19 cellular contexts compared by ENCODE assay signal in genomic region chr5:95042040-95042439, GRCh38.
DNase-seq lines count a peak whose midpoint lies in the region; ATAC-seq and TF ChIP-seq lines count a peak whose summit lies in the region.
"Had no signal": no experiment of that assay in that cellular context is flagged by ENCODE, and none has a peak within 500 bp of the region (broad histone marks: within the 10 kb centered on the region; RNA-seq: fewer than 3 reads in every experiment).

No MANE protein-coding gene starts in this region.

- intact Hi-C loops in lower lobe of right lung (cut with DNase I) = no loop called here

- H3K4me1 ChIP-seq in HEK293 (ENCODE audit: control insufficient read depth, insufficient read depth, low read length) (peaks cover 7% of the 10 kb centered on the region; the same call in 1 of the 2 replicates), lower lobe of right lung (peaks cover 26% of the 10 kb centered on the region)

- H3K9me3 ChIP-seq in HEK293 (ENCODE audit: control insufficient read depth, insufficient read depth, low read depth, low read length) (no peaks in the 10 kb centered on the region), lower lobe of right lung (no peaks in the 10 kb centered on the region)
- H3K9me3 ChIP-seq: transverse colon had no signal

- peak; percentile 69 to 75 for ATAC-seq in lower lobe of right lung
- ATAC-seq: activated naive CD8-positive, alpha-beta T cell treated with anti-CD3 and anti-CD28 coated beads, Interleukin-2, amount 50 U/mL, for 24 hours; heart right ventricle had no signal

- H3K36me3 ChIP-seq in HEK293 (ENCODE audit: control insufficient read depth in 2 of 2, insufficient read depth in 1 of 2, low read length in 2 of 2) = no peaks in the 10 kb centered on the region
- H3K36me3 ChIP-seq in lower lobe of right lung = no peaks in the 10 kb centered on the region
- H3K36me3 ChIP-seq: heart right ventricle, stomach, transverse colon had no signal

- H3K27ac ChIP-seq in HEK293 (ENCODE audit: extremely low read depth, low read depth, low read length) = no peak overlapping the region
- H3K27ac ChIP-seq in lower lobe of right lung = no peak overlapping the region
- H3K27ac ChIP-seq: epithelial cell of prostate, heart right ventricle, transverse colon had no signal

- CTCF ChIA-PET in HEK293 (lab: Yijun Ruan, JAX) = interaction anchor here (0.6 kb wide), 1 partner anchor 192 kb away, joined by 6 read pairs; no protein-coding TSS in a partner anchor

- H3K27me3 ChIP-seq in lower lobe of right lung (ENCODE audit: low read depth) = no peaks in the 10 kb centered on the region
- H3K27me3 ChIP-seq: heart right ventricle, stomach, transverse colon had no signal

- TF ChIP-seq CTCF in HEK293 (tag by site-specific recombination; IDR thresholded peaks at IDR 0.05) (no peak), lower lobe of right lung (IDR thresholded peaks at IDR 0.05) (no peak)

- DNase-seq in NCI-H1930 (lab: John Stamatoyannopoulos, UW) (peak; percentile 39 to 41), NCI-H748 treated with DMSO at 0.1 percent for 48 hours (lab: John Stamatoyannopoulos, UW) (peak; percentile 85), lower lobe of right lung (no peak), SW480 (ENCODE audit: low spot score) (no peak), kidney tubule cell (ENCODE audit: low spot score) (no peak), DMS114 treated with DMSO at 0.1 percent for 48 hours (lab: John Stamatoyannopoulos, UW; ENCODE audit: unreplicated experiment) (no peak)
- DNase-seq: activated gamma-delta T cell; activated naive CD8-positive, alpha-beta T cell treated with anti-CD3 and anti-CD28 coated beads, Interleukin-2, amount 50 U/mL, for 24 hours; activated T-cell treated with anti-CD3 and anti-CD28 coated beads, Interleukin-2, amount 50 U/mL, for 1 hour; CD4-positive, CD25-positive, alpha-beta regulatory T cell; cerebellar nuclear complex; GF-D8; heart right ventricle; KG1; mesenchymal stem cell; stomach; transverse colon had no signal

- H3K4me3 ChIP-seq in HEK293 (ENCODE audit: low read depth, low read length) = no peak overlapping the region
- no peak overlapping the region for H3K4me3 ChIP-seq in lower lobe of right lung
- H3K4me3 ChIP-seq: heart right ventricle, stomach, transverse colon had no signal

- POLR2A ChIA-PET in HEK293 (lab: Yijun Ruan, JAX) = no interaction called here

TF ChIP-seq in HEK293, 187 proteins besides CTCF, POLR2A, EP300 and RAD21 (continues in another document):
- TF ChIP-seq GLIS1 (tag by site-specific recombination; IDR thresholded peaks at IDR 0.05) (peak; percentile 60), ZNF416 (tag by site-specific recombination; IDR thresholded peaks at IDR 0.05) (no peak), ZNF514 (tag by site-specific recombination; IDR thresholded peaks at IDR 0.05) (no peak), ZNF311 (tag by site-specific recombination; IDR thresholded peaks at IDR 0.05; ENCODE audit: borderline replicate concordance) (no peak), ZNF707 (tag by site-specific recombination; IDR thresholded peaks at IDR 0.05) (no peak), ZNF266 (tag by site-specific recombination; IDR thresholded peaks at IDR 0.05; ENCODE audit: low read depth) (no peak), ZNF354C (tag by site-specific recombination; IDR thresholded peaks at IDR 0.05; ENCODE audit: borderline replicate concordance, low read depth) (no peak), ZNF596 (tag by site-specific recombination; IDR thresholded peaks at IDR 0.05) (no peak), KLF7 (tag by site-specific recombination; IDR thresholded peaks at IDR 0.05; ENCODE audit: borderline replicate concordance) (no peak), ZNF48 (tag by site-specific recombination; IDR thresholded peaks at IDR 0.05) (no peak), ZSCAN23 (tag by site-specific recombination; IDR thresholded peaks at IDR 0.05) (no peak), ZFHX2 (tag by site-specific recombination; conservative IDR thresholded peaks at IDR 0.05) (no peak), ZNF169 (tag by site-specific recombination; IDR thresholded peaks at IDR 0.05) (no peak), SP3 (tag by site-specific recombination; IDR thresholded peaks at IDR 0.05) (no peak), YY1 (tag by site-specific recombination; IDR thresholded peaks at IDR 0.05) (no peak), ZNF26 (tag by site-specific recombination; IDR thresholded peaks at IDR 0.05) (no peak), ZNF830 (tag by site-specific recombination; IDR thresholded peaks at IDR 0.05; ENCODE audit: low read depth) (no peak), SCRT1 (tag by site-specific recombination; IDR thresholded peaks at IDR 0.05; ENCODE audit: borderline replicate concordance) (no peak), ZNF155 (tag by site-specific recombination; IDR thresholded peaks at IDR 0.05) (no peak), ZBTB8A (tag by site-specific recombination; IDR thresholded peaks at IDR 0.05) (0 out of 2 replicates have a peak, but pooled peaks have one; percentile 24), PBX3 (CRISPR knock-in tag; IDR thresholded peaks at IDR 0.05) (no peak), ZNF692 (tag by site-specific recombination; IDR thresholded peaks at IDR 0.05) (0 out of 2 replicates have a peak, but pooled peaks have one; percentile 39), ZNF423 (tag by site-specific recombination; IDR thresholded peaks at IDR 0.05) (no peak), ZNF660 (tag by site-specific recombination; IDR thresholded peaks at IDR 0.05) (no peak), KLF10 (tag by site-specific recombination; IDR thresholded peaks at IDR 0.05) (0 out of 2 replicates have a peak, but pooled peaks have one; percentile 23), ZNF146 (tag by site-specific recombination; IDR thresholded peaks at IDR 0.05) (no peak), OSR2 (tag by site-specific recombination; IDR thresholded peaks at IDR 0.05) (peak; percentile 89), ZSCAN16 (tag by site-specific recombination; IDR thresholded peaks at IDR 0.05) (no peak), WT1 (tag by site-specific recombination; IDR thresholded peaks at IDR 0.05) (peak; percentile 66), ZNF792 (tag by site-specific recombination; IDR thresholded peaks at IDR 0.05) (no peak), ZNF843 (tag by site-specific recombination; IDR thresholded peaks at IDR 0.05) (peak; percentile 81), KLF1 (tag by site-specific recombination; IDR thresholded peaks at IDR 0.05) (no peak), ZNF114 (tag by site-specific recombination; IDR thresholded peaks at IDR 0.05) (no peak), ZNF184 (tag by site-specific recombination; IDR thresholded peaks at IDR 0.05) (peak; percentile 28; the same call in 1 of the 2 replicates), ZNF433 (tag by site-specific recombination; IDR thresholded peaks at IDR 0.05; ENCODE audit: low read depth) (no peak), ZNF398 (tag by site-specific recombination; IDR thresholded peaks at IDR 0.05) (peak; percentile 30; the same call in 1 of the 2 replicates)

Comparison
In these comparisons a context has a peak if more than half of its experiments do, and no peak if none do; other contexts are left out.
1. DNase-seq: peak in NCI-H1930 (2 of 2) and NCI-H748 treated with DMSO at 0.1 percent for 48 hours (single experiment); none in lower lobe of right lung (single experiment), SW480 (single experiment), kidney tubule cell (single experiment) and DMS114 treated with DMSO at 0.1 percent for 48 hours (single experiment).